ENCODE assay signal across 8 cellular contexts in genomic region chr1:66445492-66446181, GRCh38.
DNase-seq lines count a peak whose midpoint lies in the region; ATAC-seq, FAIRE-seq and TF ChIP-seq lines count a peak whose summit lies in the region.

No MANE protein-coding gene starts in this region.

- TF ChIP-seq CTCF in brain (conservative IDR thresholded peaks at IDR 0.05) (no peak), osteoblast (IDR thresholded peaks at IDR 0.05; ENCODE audit: extremely low read depth, low read depth, low read length) (no peak)

- H3K4me1 Mint-ChIP-seq in brain: peaks cover 29% of the 10 kb centered on the region

- H3K4me1 ChIP-seq in osteoblast (ENCODE audit: insufficient read depth, low read length): peaks cover 19% of the 10 kb centered on the region

- H3K9me3 Mint-ChIP-seq in brain: no peaks in the 10 kb centered on the region

- H3K36me3 ChIP-seq in osteoblast (ENCODE audit: insufficient read depth, low read length): no peaks in the 10 kb centered on the region

- DNase-seq in T-helper 1 cell (peak in 3 of 5 donors; percentile 12 to 85 (median 36)), osteoblast (ENCODE audit: insufficient read length, low spot score, missing footprints) (peak; percentile 26), NCI-H1930 (lab: John Stamatoyannopoulos, UW) (no peak), OCI-M1 (lab: John Stamatoyannopoulos, UW) (no peak), H54 (ENCODE audit: insufficient read length, low spot score) (no peak)

- FAIRE-seq in H54 (lab: Jason Lieb, UNC): no peak

- peak overlapping the region; percentile 73 to 85 (median 80) for H3K27ac Mint-ChIP-seq in brain

- no peak for TF ChIP-seq POLR2A in H54 (IDR thresholded peaks at IDR 0.05; ENCODE audit: low read depth, low read length)

- no peak overlapping the region for H3K4me3 ChIP-seq in osteoblast (ENCODE audit: insufficient read depth, low read length)

- H3K36me3 Mint-ChIP-seq in brain: no peaks in the 10 kb centered on the region

- no peaks in the 10 kb centered on the region for H4K20me1 ChIP-seq in osteoblast (ENCODE audit: insufficient read depth, low read length)

- peak overlapping the region; percentile 45 for H3K27ac ChIP-seq in osteoblast (ENCODE audit: low read depth, low read length)

- peak overlapping the region; percentile 80 for H2AFZ ChIP-seq in osteoblast (ENCODE audit: low read length)

- no peak overlapping the region for H3K4me2 ChIP-seq in osteoblast (ENCODE audit: insufficient read depth, low read length)

- peaks cover 6% of the 10 kb centered on the region for H3K27me3 Mint-ChIP-seq in brain

- no peaks in the 10 kb centered on the region for H3K79me2 ChIP-seq in osteoblast (ENCODE audit: insufficient read depth, low read length)

- no peaks in the 10 kb centered on the region for H3K9me3 ChIP-seq in osteoblast (ENCODE audit: low read depth, low read length)

- H3K4me3 Mint-ChIP-seq in brain: peak overlapping the region in 1 of 5 experiments; percentile 17

- peak; percentile 72 for ATAC-seq in GM18873 (IDR thresholded peaks at IDR 0.05; ENCODE audit: low FRiP score, unreplicated experiment)
- ATAC-seq in HG02885 (IDR thresholded peaks at IDR 0.05; ENCODE audit: poor library complexity, unreplicated experiment): peak; percentile 86

- no peaks in the 10 kb centered on the region for H3K27me3 ChIP-seq in osteoblast (ENCODE audit: insufficient read depth, low read length)

Comparison
In these comparisons a context has a peak if more than half of its experiments do, and no peak if none do; other contexts are left out.
1. DNase-seq: peak in T-helper 1 cell (3 of 5) and osteoblast (single experiment); none in NCI-H1930 (0 of 2), OCI-M1 (single experiment) and H54 (single experiment).